ENCODE assay signal across 8 cellular contexts in the genomic region with DNA sequence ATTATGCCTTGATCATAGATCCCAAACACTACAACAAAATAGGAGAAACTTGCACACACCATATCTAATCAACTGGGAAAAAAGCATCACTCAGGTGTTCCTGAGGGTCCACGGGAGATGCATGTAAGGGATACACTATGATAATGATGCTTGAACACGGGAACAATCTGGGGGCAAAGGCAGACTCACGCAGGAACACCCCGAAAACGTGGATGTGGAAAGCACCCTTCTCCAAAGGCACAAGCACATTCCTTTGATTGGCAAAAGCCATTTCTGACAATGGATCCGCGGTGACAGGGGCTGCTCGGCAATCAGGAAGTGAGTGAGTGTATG. TPM values are rescaled to one million over a fixed set of nuclear protein-coding genes. Genes with fewer than 3 reads are reported as not detected.
DNase-seq lines count a peak whose midpoint lies in the region; FAIRE-seq and TF ChIP-seq lines count a peak whose summit lies in the region.

No MANE protein-coding gene starts in this region.

- H3K9me3 ChIP-seq in HAP-1, result no peaks in the 10 kb centered on the region

- H3K9me3 Mint-ChIP-seq in activated naive CD4-positive, alpha-beta T cell treated with anti-CD3 and anti-CD28 coated beads for 36 hours, result no peaks in the 10 kb centered on the region
- no peaks in the 10 kb centered on the region for H3K9me3 Mint-ChIP-seq in immature natural killer cell
- no peaks in the 10 kb centered on the region for H3K9me3 Mint-ChIP-seq in stimulated activated naive CD8-positive, alpha-beta T cell treated with anti-CD3 and anti-CD28 coated beads, Interleukin-15, Interleukin-2, amounts not matched to agents 100 ng/mL and 50 ng/mL, for 24 hours

- H3K4me1 ChIP-seq in HAP-1, result peaks cover 14% of the 10 kb centered on the region

- CTCF ChIA-PET in AG04449 (lab: Yijun Ruan, JAX), result interaction anchor here (1.2 to 1.3 kb wide), 3 partner anchors 33 to 70 kb away, joined by 3 to 6 read pairs (median 5); no protein-coding TSS in a partner anchor
- CTCF ChIA-PET in activated naive CD4-positive, alpha-beta T cell treated with anti-CD3 and anti-CD28 coated beads for 36 hours (lab: Charles Lee), result interaction anchor here (0.6 to 1.6 kb wide), 8 partner anchors 8 to 284 kb away, joined by 3 to 6 read pairs (median 3); no protein-coding TSS in a partner anchor

- H3K4me1 Mint-ChIP-seq in activated naive CD4-positive, alpha-beta T cell treated with anti-CD3 and anti-CD28 coated beads for 36 hours (ENCODE audit: low read depth), result peaks cover 40% of the 10 kb centered on the region
- H3K4me1 Mint-ChIP-seq in immature natural killer cell, result peaks cover 72 to 75% of the 10 kb centered on the region in 2 donors
- H3K4me1 Mint-ChIP-seq in stimulated activated naive CD8-positive, alpha-beta T cell treated with anti-CD3 and anti-CD28 coated beads, Interleukin-15, Interleukin-2, amounts not matched to agents 100 ng/mL and 50 ng/mL, for 24 hours (ENCODE audit: low read depth), result peaks cover 61% of the 10 kb centered on the region

- POLR2A ChIA-PET in AG04449 (lab: Yijun Ruan, JAX), result interaction anchor here (0.7 to 1.1 kb wide), 2 partner anchors 14 to 29 kb away, joined by 3 read pairs; no protein-coding TSS in a partner anchor

- no peak for FAIRE-seq in H54 (lab: Jason Lieb, UNC)

- peak overlapping the region; percentile 90 for H3K4me3 Mint-ChIP-seq in activated naive CD4-positive, alpha-beta T cell treated with anti-CD3 and anti-CD28 coated beads for 36 hours
- peak overlapping the region; percentile 92 to 97 (median 93) for H3K4me3 Mint-ChIP-seq in immature natural killer cell
- peak overlapping the region; percentile 96 for H3K4me3 Mint-ChIP-seq in stimulated activated naive CD8-positive, alpha-beta T cell treated with anti-CD3 and anti-CD28 coated beads, Interleukin-15, Interleukin-2, amounts not matched to agents 100 ng/mL and 50 ng/mL, for 24 hours

- TF ChIP-seq CTCF in AG04449 (IDR thresholded peaks at IDR 0.05; ENCODE audit: insufficient read depth, low read length, missing control alignments), result no peak

- in situ Hi-C loops in HAP-1 (cut with MboI; ENCODE audit: low sequenced_read_pairs), result no loop called here

- H3K36me3 Mint-ChIP-seq in activated naive CD4-positive, alpha-beta T cell treated with anti-CD3 and anti-CD28 coated beads for 36 hours (ENCODE audit: low read depth), result no peaks in the 10 kb centered on the region
- peaks cover 0 to 4% (median 0%) of the 10 kb centered on the region in 3 donors for H3K36me3 Mint-ChIP-seq in immature natural killer cell
- H3K36me3 Mint-ChIP-seq in stimulated activated naive CD8-positive, alpha-beta T cell treated with anti-CD3 and anti-CD28 coated beads, Interleukin-15, Interleukin-2, amounts not matched to agents 100 ng/mL and 50 ng/mL, for 24 hours (ENCODE audit: low read depth), result no peaks in the 10 kb centered on the region

- TF ChIP-seq POLR2A in H54 (IDR thresholded peaks at IDR 0.05; ENCODE audit: low read depth, low read length), result no peak

- H3K27me3 Mint-ChIP-seq in activated naive CD4-positive, alpha-beta T cell treated with anti-CD3 and anti-CD28 coated beads for 36 hours (ENCODE audit: low read depth), result no peaks in the 10 kb centered on the region
- peaks cover 14 to 17% (median 15%) of the 10 kb centered on the region in 3 donors for H3K27me3 Mint-ChIP-seq in immature natural killer cell (ENCODE audit: low read depth in 3 of 3)
- no peaks in the 10 kb centered on the region for H3K27me3 Mint-ChIP-seq in stimulated activated naive CD8-positive, alpha-beta T cell treated with anti-CD3 and anti-CD28 coated beads, Interleukin-15, Interleukin-2, amounts not matched to agents 100 ng/mL and 50 ng/mL, for 24 hours

- intact Hi-C loops in activated naive CD4-positive, alpha-beta T cell treated with anti-CD3 and anti-CD28 coated beads for 36 hours (cut with micrococcal nuclease), result loop anchor here (1.0 to 5.0 kb wide), 5 partner anchors 7 to 697 kb away; a partner anchor contains a TSS

- no peaks in the 10 kb centered on the region for H3K36me3 ChIP-seq in HAP-1 (replicated peaks)

- no peaks in the 10 kb centered on the region for H3K27me3 ChIP-seq in HAP-1 (ENCODE audit: low read depth)

- H3K4me3 ChIP-seq in AG04449 (ENCODE audit: low read depth, low read length), result peak overlapping the region; percentile 91
- H3K4me3 ChIP-seq in HAP-1, result peak overlapping the region; percentile 76

- no peak for DNase-seq in AG04449 (ENCODE audit: low read depth, low spot score)
- DNase-seq in HAP-1 (ENCODE audit: low spot score in 2 of 2), result peak in 1 of 2 experiments; percentile 53
- peak; percentile 79 for DNase-seq in activated naive CD4-positive, alpha-beta T cell treated with anti-CD3 and anti-CD28 coated beads for 36 hours
- no peak for DNase-seq in immature natural killer cell
- no peak for DNase-seq in H54 (ENCODE audit: insufficient read length, low spot score)
- DNase-seq in epidermal melanocyte (ENCODE audit: insufficient read length, low spot score), result no peak
- DNase-seq in HT-29 (ENCODE audit: low spot score), result no peak

- H3K27ac Mint-ChIP-seq in activated naive CD4-positive, alpha-beta T cell treated with anti-CD3 and anti-CD28 coated beads for 36 hours, result peak overlapping the region; percentile 93
- H3K27ac Mint-ChIP-seq in immature natural killer cell, result peak overlapping the region; percentile 90 to 98 (median 95)
- peak overlapping the region; percentile 96 for H3K27ac Mint-ChIP-seq in stimulated activated naive CD8-positive, alpha-beta T cell treated with anti-CD3 and anti-CD28 coated beads, Interleukin-15, Interleukin-2, amounts not matched to agents 100 ng/mL and 50 ng/mL, for 24 hours

RNA-seq across cellular contexts. Expression of a gene that starts 1.3 kb away (rescaled TPM):
- 1 to 10 TPM; 5.5 to 5.8 TPM for total RNA-seq in activated naive CD4-positive, alpha-beta T cell treated with anti-CD3 and anti-CD28 coated beads for 36 hours
- polyA plus RNA-seq in immature natural killer cell, result 10 to 100 TPM in 2 of 3 donors, 1 to 10 TPM in 1; 9.7 to 25.8 (median 16.0) TPM
- 11.3 and 13.0 TPM in 2 replicates for total RNA-seq in HT-29 (2014; rRNA removed; shearing (Covaris generic))

RNA-seq across cellular contexts. Expression of a gene that starts 53.9 kb away (rescaled TPM):
- total RNA-seq in activated naive CD4-positive, alpha-beta T cell treated with anti-CD3 and anti-CD28 coated beads for 36 hours, result 100 to 1,000 TPM; 390 to 404 TPM
- 100 to 1,000 TPM; 166 to 274 (median 228) TPM for polyA plus RNA-seq in immature natural killer cell
- total RNA-seq in HT-29 (2014; rRNA removed; shearing (Covaris generic)), result 421 and 434 TPM in 2 replicates
